8 cellular contexts compared by ENCODE assay signal in genomic region chr1:93078935-93079654, GRCh38. TPM values are rescaled to one million over a fixed set of nuclear protein-coding genes. Genes with fewer than 3 reads are reported as not detected.
DNase-seq lines count a peak whose midpoint lies in the region; ATAC-seq and TF ChIP-seq lines count a peak whose summit lies in the region.

MTF2 (plus strand) TSS chr1:93079283; CDS start chr1:93079527, 244 bp downstream.

- DNase-seq in AG04450 (ENCODE audit: low read depth, low spot score) (peak; percentile 97), NCI-H2227 (lab: John Stamatoyannopoulos, UW; ENCODE audit: unreplicated experiment) (peak; percentile 99), breast epithelium (ENCODE audit: low spot score in 2 of 2) (peak; percentile 90 to 95)

- no peak for TF ChIP-seq CTCF in AG04450 (IDR thresholded peaks at IDR 0.05; ENCODE audit: low read depth, low read length)
- no peak for TF ChIP-seq CTCF in VCaP (conservative IDR thresholded peaks at IDR 0.05)
- TF ChIP-seq CTCF in breast epithelium (IDR thresholded peaks at IDR 0.05), result no peak

- H3K27ac ChIP-seq in AG04450 (ENCODE audit: low read depth, low read length) (peak within 1 kb of the TSS; percentile 89), VCaP (peak within 1 kb of the TSS; percentile 92), breast epithelium (peak within 1 kb of the TSS; percentile 92 to 94), skeletal muscle tissue (ENCODE audit: low read depth, low read length) (peak within 1 kb of the TSS; percentile 52)

- POLR2A ChIA-PET in AG04450 (lab: Yijun Ruan, JAX), result interaction anchor here (0.5 to 2.4 kb wide), 12 partner anchors 14 to 1167 kb away, joined by 3 to 14 read pairs (median 3); partner anchors contain the start of gene DR1

- TF ChIP-seq POLR2A in breast epithelium (IDR thresholded peaks at IDR 0.05), result peak; percentile 63

- intact Hi-C loops in breast epithelium (cut with DNase I; ENCODE audit: low total_unique reads), result no loop called here

- H3K4me1 ChIP-seq in breast epithelium (no peaks in the 10 kb centered on the region), skeletal muscle tissue (ENCODE audit: control insufficient read depth in 3 of 3, insufficient read depth in 3 of 3, low read length in 3 of 3) (peaks cover 6 to 16% (median 12%) of the 10 kb centered on the region in 3 donors)

- peak within 1 kb of the TSS; percentile 84 to 97 (median 97) for H3K9ac ChIP-seq in skeletal muscle tissue (ENCODE audit: low read depth in 1 of 3, low read length in 3 of 3)

- H3K36me3 ChIP-seq in breast epithelium (no peaks in the 10 kb centered on the region), skeletal muscle tissue (ENCODE audit: control insufficient read depth in 3 of 3, insufficient read depth in 3 of 3, low read length in 3 of 3) (peaks cover 0 to 5% (median 0%) of the 10 kb centered on the region in 3 donors)

- H3K4me3 ChIP-seq in AG04450 (ENCODE audit: low read depth, low read length) (peak within 1 kb of the TSS; percentile 93), breast epithelium (peak within 1 kb of the TSS; percentile 83 to 92 (median 88)), iPS-18c (ENCODE audit: insufficient read depth, low read depth, low read length) (peak within 1 kb of the TSS; percentile 97), skeletal muscle tissue (ENCODE audit: low read length in 3 of 3) (peak within 1 kb of the TSS; percentile 77 to 98 (median 97))

- ATAC-seq in GM18907 (IDR thresholded peaks at IDR 0.05; ENCODE audit: unreplicated experiment) (peak; percentile 82), HG03139 (IDR thresholded peaks at IDR 0.05; ENCODE audit: unreplicated experiment) (peak; percentile 80)

- CTCF ChIA-PET in AG04450 (lab: Charles Lee), result interaction anchor here (1.0 to 1.9 kb wide), 7 partner anchors 30 to 225 kb away, joined by 3 to 10 read pairs (median 5); no protein-coding TSS in a partner anchor

- H3K9me3 ChIP-seq in AG04450 (ENCODE audit: control insufficient read depth, insufficient read depth, low read length) (no peaks in the 10 kb centered on the region), breast epithelium (no peaks in the 10 kb centered on the region), iPS-18c (ENCODE audit: control insufficient read depth, insufficient read depth, low read length) (no peaks in the 10 kb centered on the region), skeletal muscle tissue (ENCODE audit: control insufficient read depth in 3 of 3, low read length in 3 of 3) (no peaks in the 10 kb centered on the region)

- no peaks in the 10 kb centered on the region for H3K27me3 ChIP-seq in AG04450 (ENCODE audit: control insufficient read depth, insufficient read depth, low read length)
- H3K27me3 ChIP-seq in breast epithelium, result no peaks in the 10 kb centered on the region
- H3K27me3 ChIP-seq in skeletal muscle tissue (ENCODE audit: control insufficient read depth in 3 of 3, insufficient read depth in 3 of 3, low read length in 3 of 3), result no peaks in the 10 kb centered on the region

RNA-seq across cellular contexts. Expression of gene MTF2, which starts in this region (rescaled TPM):
- 15.8 and 23.9 TPM in 2 replicates for polyA plus RNA-seq in AG04450 (2011; rRNA removed)
- 27.9 and 32.8 TPM in 2 replicates for polyA minus RNA-seq in AG04450 (2011; rRNA and poly(A)+ RNA removed)
- 10 to 100 TPM; 11.0 to 37.9 (median 32.1) TPM for total RNA-seq in breast epithelium
- total RNA-seq in skeletal muscle tissue, result 24.0 TPM

Comparison
In these comparisons a context has a peak if more than half of its experiments do, and no peak if none do; other contexts are left out.
1. Peak in every context shown above with its lines: DNase-seq, ATAC-seq, H3K4me3 ChIP-seq and H3K27ac ChIP-seq.